In genomic region chr1:15151871-15152270, GRCh38 we compare ENCODE assay signal across 10 cellular contexts. TPM values are rescaled to one million over a fixed set of nuclear protein-coding genes. Genes with fewer than 3 reads are reported as not detected.
DNase-seq lines count a peak whose midpoint lies in the region; ATAC-seq, FAIRE-seq and TF ChIP-seq lines count a peak whose summit lies in the region.
"Had no signal": no experiment of that assay in that cellular context is flagged by ENCODE, and none has a peak within 500 bp of the region (broad histone marks: within the 10 kb centered on the region; RNA-seq: fewer than 3 reads in every experiment).

No MANE protein-coding gene starts in this region.

- H3K36me3 Mint-ChIP-seq in endodermal cell (ENCODE audit: low read depth): peaks cover 3% of the 10 kb centered on the region
- H3K36me3 Mint-ChIP-seq: memory B cell had no signal

- TF ChIP-seq POLR2A in HepG2 (IDR thresholded peaks at IDR 0.05; ENCODE audit: insufficient read depth in 1 of 2, low read depth in 2 of 2, low read length in 2 of 2): no peak
- no peak for TF ChIP-seq POLR2A in right lobe of liver (IDR thresholded peaks at IDR 0.05)

- H2AFZ ChIP-seq in HepG2 (ENCODE audit: low read length): no peak overlapping the region

- BruUV-seq in HepG2 (replicated peaks; lab: Mats Ljungman, UMichigan): TSS peak; percentile 38

- H3K4me1 ChIP-seq in HepG2 (ENCODE audit: insufficient read depth, low read length) (peaks cover 79% of the 10 kb centered on the region), right lobe of liver (peaks cover 0 to 19% (median 3%) of the 10 kb centered on the region in 4 donors), endodermal cell (ENCODE audit: control insufficient read depth, insufficient read depth, low read length) (peaks cover 16% of the 10 kb centered on the region), muscle layer of duodenum (ENCODE audit: control insufficient read depth in 1 of 2, insufficient read depth in 2 of 2, low read length in 2 of 2) (peaks cover 14 to 41% of the 10 kb centered on the region in 2 donors)

- H3K9me3 ChIP-seq in HepG2 (ENCODE audit: low read length) (no peaks in the 10 kb centered on the region), right lobe of liver (no peaks in the 10 kb centered on the region), endodermal cell (ENCODE audit: control insufficient read depth, low read length) (peaks cover 4% of the 10 kb centered on the region), muscle layer of duodenum (ENCODE audit: control insufficient read depth in 1 of 2, low read length in 2 of 2) (no peaks in the 10 kb centered on the region)

- H3K27ac ChIP-seq in HepG2 (ENCODE audit: extremely low read length, insufficient read depth, low read length) (peak overlapping the region; percentile 69), right lobe of liver (no peak overlapping the region), endodermal cell (ENCODE audit: low read depth, low read length) (no peak overlapping the region), muscle layer of duodenum (ENCODE audit: low read length) (no peak overlapping the region), RWPE1 (no peak overlapping the region)

- H3K27me3 ChIP-seq in HepG2 (ENCODE audit: control insufficient read depth in 1 of 2, insufficient read depth in 2 of 2, low read length in 2 of 2) (no peaks in the 10 kb centered on the region), right lobe of liver (peaks cover 0 to 26% of the 10 kb centered on the region in 2 donors), endodermal cell (ENCODE audit: control insufficient read depth, insufficient read depth, low read length, poor library complexity, severe bottlenecking) (peaks cover 5% of the 10 kb centered on the region), muscle layer of duodenum (ENCODE audit: low read depth, low read length) (no peaks in the 10 kb centered on the region)

- peak overlapping the region; percentile 44 for H3K27ac Mint-ChIP-seq in endodermal cell
- H3K27ac Mint-ChIP-seq: memory B cell had no signal

- POLR2A ChIA-PET in HepG2 (lab: Yijun Ruan, JAX) (interaction anchor here (1.2 to 3.9 kb wide), 10 partner anchors 12 to 120 kb away, joined by 3 to 33 read pairs (median 10); no protein-coding TSS in a partner anchor), RWPE1 (lab: Yijun Ruan, JAX; ENCODE audit: low non-redundant PET) (interaction anchor here (0.8 kb wide), 1 partner anchor 120 kb away, joined by 3 read pairs; no protein-coding TSS in a partner anchor)

- H3K9ac ChIP-seq in HepG2 (ENCODE audit: insufficient read depth, low read depth, low read length) (peak overlapping the region; percentile 77), endodermal cell (ENCODE audit: extremely low read depth, low read length, poor library complexity, severe bottlenecking) (peak overlapping the region; percentile 64)

- in situ Hi-C loops in HepG2 (cut with HindIII; ENCODE audit: extremely low pct_ligation_motif_present, low pct_unique_long_range_greater_than_20kb): no loop called here

- TF ChIP-seq CTCF in HepG2 (CRISPR knock-in tag; IDR thresholded peaks at IDR 0.05) (no peak), right lobe of liver (IDR thresholded peaks at IDR 0.05) (no peak), endodermal cell (conservative IDR thresholded peaks at IDR 0.05) (no peak), RWPE1 (conservative IDR thresholded peaks at IDR 0.05; ENCODE audit: low read depth) (no peak), omental fat pad (IDR thresholded peaks at IDR 0.05) (no peak)

- no peak for TF ChIP-seq RAD21 in HepG2 (CRISPR knock-in tag; IDR thresholded peaks at IDR 0.05)

- peak overlapping the region; percentile 77 for H3K4me3 Mint-ChIP-seq in endodermal cell
- H3K4me3 Mint-ChIP-seq: memory B cell had no signal

- ATAC-seq in HepG2: no peak
- ATAC-seq in right lobe of liver: no peak
- no peak for ATAC-seq in omental fat pad (ENCODE audit: low FRiP score)

- H3K79me2 ChIP-seq in HepG2 (ENCODE audit: insufficient read depth, low read length): peaks cover 47% of the 10 kb centered on the region

- no peak for FAIRE-seq in HepG2 (lab: Jason Lieb, UNC)
- FAIRE-seq in frontal cortex (lab: Jason Lieb, UNC): no peak

- H3K4me3 ChIP-seq in HepG2 (replicated peaks in 1 of 3; ENCODE audit: insufficient read depth in 1 of 3, low read depth in 2 of 3, low read length in 3 of 3): peak overlapping the region; percentile 69 to 83 (median 70)
- H3K4me3 ChIP-seq in right lobe of liver: no peak overlapping the region
- peak overlapping the region; percentile 89 for H3K4me3 ChIP-seq in endodermal cell (ENCODE audit: low read length)
- H3K4me3 ChIP-seq in muscle layer of duodenum (ENCODE audit: low read depth in 1 of 2, low read length in 2 of 2): peak overlapping the region; percentile 74 to 87

- H3K4me2 ChIP-seq in HepG2 (ENCODE audit: low read depth, low read length): peak overlapping the region; percentile 86

- peaks cover 16% of the 10 kb centered on the region; the same call in 1 of the 2 replicates for H4K20me1 ChIP-seq in HepG2 (ENCODE audit: insufficient read depth, low read length)

- peaks cover 27% of the 10 kb centered on the region for H3K4me1 Mint-ChIP-seq in endodermal cell

- DNase-seq in HepG2 (ENCODE audit: low spot score) (no peak), right lobe of liver (no peak), endodermal cell (no peak), superior temporal gyrus (ENCODE audit: extremely low spot score) (no peak), frontal cortex (ENCODE audit: low spot score in 2 of 2) (no peak), RWPE1 (ENCODE audit: low spot score) (no peak), omental fat pad (ENCODE audit: low spot score) (no peak)
- DNase-seq: stimulated activated naive CD4-positive, alpha-beta T cell treated with Interleukin-2 at 50 U/mL for 16 hours had no signal

- peaks cover 43% of the 10 kb centered on the region for H3K27me3 Mint-ChIP-seq in endodermal cell (ENCODE audit: insufficient read depth)

- CTCF ChIA-PET in HepG2 (lab: Yijun Ruan, JAX; ENCODE audit: low intra/inter-chr PET ratio, low total read pairs): interaction anchor here (1.0 to 2.7 kb wide), 4 partner anchors 51 to 153 kb away, joined by 3 to 18 read pairs (median 5); no protein-coding TSS in a partner anchor
- CTCF ChIA-PET in RWPE1 (lab: Yijun Ruan, JAX): interaction anchor here (0.6 to 3.3 kb wide), 10 partner anchors 17 to 1128 kb away, joined by 3 to 29 read pairs (median 6); no protein-coding TSS in a partner anchor

- 38% methylated on average over 3 of the region's 3 CpGs for WGBS in HepG2 (ENCODE audit: low lambda C conversion rate)
- 51% methylated on average over 2 of the region's 3 CpGs for WGBS in right lobe of liver (ENCODE audit: insufficient coverage, low coverage, low lambda C conversion rate, missing lambda C conversion rate)
- WGBS in endodermal cell (ENCODE audit: insufficient coverage in 1 of 2, insufficient read length in 1 of 2), 2 experiments: 70% methylated on average over 3 of the region's 3 CpGs; no CpG with 5 or more reads in 1 of the 2 experiments

- peaks cover 5% of the 10 kb centered on the region for H3K9me3 Mint-ChIP-seq in endodermal cell
- H3K9me3 Mint-ChIP-seq: memory B cell had no signal

- TF ChIP-seq EP300 in HepG2 (IDR thresholded peaks at IDR 0.05; ENCODE audit: low read depth in 2 of 2, low read length in 2 of 2): no peak
- no peak for TF ChIP-seq EP300 in HepG2 (CRISPR knock-in tag; IDR thresholded peaks at IDR 0.05; ENCODE audit: borderline replicate concordance)

- peaks cover 2 to 9% of the 10 kb centered on the region in 2 experiments; a peak in 2 of 5 replicates for H3K36me3 ChIP-seq in HepG2 (replicated peaks in 1 of 2; ENCODE audit: control insufficient read depth in 1 of 2, insufficient read depth in 2 of 2, low read length in 2 of 2)
- no peaks in the 10 kb centered on the region for H3K36me3 ChIP-seq in right lobe of liver
- no peaks in the 10 kb centered on the region for H3K36me3 ChIP-seq in endodermal cell (ENCODE audit: control insufficient read depth, insufficient read depth, low read length)
- no peaks in the 10 kb centered on the region for H3K36me3 ChIP-seq in muscle layer of duodenum (ENCODE audit: control insufficient read depth in 1 of 2, insufficient read depth in 2 of 2, low read length in 2 of 2)

- intact Hi-C loops in HepG2 (cut with micrococcal nuclease; ENCODE audit: unreplicated experiment) (loop anchor here (1.0 to 5.0 kb wide), 5 partner anchors 12 to 120 kb away; no protein-coding TSS in a partner anchor), right lobe of liver (cut with DNase I) (loop anchor here in 1 of 2 donors (10.0 kb wide), 1 partner anchor 123 kb away; no protein-coding TSS in a partner anchor)

TF ChIP-seq in HepG2, 621 proteins besides CTCF, POLR2A, EP300 and RAD21 (continues in another document):
- TF ChIP-seq NFYB (CRISPR knock-in tag; IDR thresholded peaks at IDR 0.05): 0 out of 2 replicates have a peak, but pooled peaks have one; percentile 1
- TF ChIP-seq ZNF34 (CRISPR knock-in tag; IDR thresholded peaks at IDR 0.05; ENCODE audit: borderline replicate concordance): 0 out of 2 replicates have a peak, but pooled peaks have one; percentile 8

RNA-seq across cellular contexts. Expression of gene TMEM51, which starts 1.7 kb away (rescaled TPM):
- total RNA-seq in HepG2 (2016; rRNA removed; fragmentation: Illumina TruSeq; extraction: Trizol) (6.3 and 12.2 TPM in 2 replicates), right lobe of liver (1 to 10 TPM; 1.3 to 5.4 (median 1.9) TPM), endodermal cell (10 to 100 TPM; 12.1 TPM), frontal cortex (1.6 TPM), omental fat pad (1 to 10 TPM; 3.3 to 8.6 (median 4.4) TPM)
- total RNA-seq in HepG2 (2016; cell fraction: cytosol; rRNA removed; fragmentation: Illumina TruSeq; extraction: Trizol; ENCODE audit: low read depth): 2.6 and 2.8 TPM in 2 replicates
- total RNA-seq in HepG2 (2016; cell fraction: insoluble cytoplasmic fraction; rRNA removed; fragmentation: Illumina TruSeq; extraction: Trizol): 7.0 and 9.8 TPM in 2 replicates
- total RNA-seq in HepG2 (2016; cell fraction: membrane; rRNA removed; fragmentation: Illumina TruSeq; extraction: Trizol): 5.3 and 6.5 TPM in 2 replicates
- total RNA-seq in HepG2 (2016; cell fraction: nucleus; rRNA removed; fragmentation: Illumina TruSeq; extraction: Trizol): 9.7 and 11.5 TPM in 2 replicates
- 18.5 and 22.3 TPM in 2 replicates for polyA plus RNA-seq in HepG2 (2011; rRNA removed)
- polyA plus RNA-seq in HepG2 (2011; cell fraction: cytosol; rRNA removed): 20.1 and 23.4 TPM in 2 replicates
- polyA plus RNA-seq in HepG2 (2011; cell fraction: nucleus; rRNA removed): 14.3 and 18.6 TPM in 2 replicates
- 8.0 and 11.2 TPM in 2 replicates for polyA plus RNA-seq in HepG2 (2012)
- 1.9 and 2.3 TPM in 2 replicates for polyA plus RNA-seq in HepG2 (2016; cell fraction: cytosol; fragmentation: Illumina TruSeq; extraction: Trizol; ENCODE audit: low read depth)
- polyA plus RNA-seq in HepG2 (2016; cell fraction: insoluble cytoplasmic fraction; fragmentation: Illumina TruSeq; extraction: Trizol; ENCODE audit: low read depth): 8.4 and 8.6 TPM in 2 replicates
- polyA plus RNA-seq in HepG2 (2016; cell fraction: membrane; fragmentation: Illumina TruSeq; extraction: Trizol; ENCODE audit: low read depth): 3.7 and 4.9 TPM in 2 replicates
- polyA plus RNA-seq in HepG2 (2016; cell fraction: nucleus; fragmentation: Illumina TruSeq; extraction: Trizol; ENCODE audit: insufficient read depth, low read depth): 23.6 and 23.8 TPM in 2 replicates
- polyA minus RNA-seq in HepG2 (2011; rRNA and poly(A)+ RNA removed; ENCODE audit: low replicate concordance): 3.2 and 18.3 TPM in 2 replicates
- 8.7 and 9.4 TPM in 2 replicates for polyA minus RNA-seq in HepG2 (2011; cell fraction: cytosol; rRNA and poly(A)+ RNA removed)
- 8.6 and 9.4 TPM in 2 replicates for polyA minus RNA-seq in HepG2 (2011; cell fraction: nucleus; rRNA and poly(A)+ RNA removed)
- polyA plus RNA-seq in endodermal cell (2013, experiment 1 of 2): 10.0 TPM
- polyA plus RNA-seq in endodermal cell (2013, experiment 2 of 2): 9.6 TPM

Comparison
In these comparisons a context has a peak if more than half of its experiments do, and no peak if none do; other contexts are left out.
1. H3K4me3 ChIP-seq: peak in HepG2 (3 of 3), endodermal cell (single experiment) and muscle layer of duodenum (2 of 2); none in right lobe of liver (0 of 3).